Comparison of ENCODE assay signal across 1 cellular context in the genomic region with DNA sequence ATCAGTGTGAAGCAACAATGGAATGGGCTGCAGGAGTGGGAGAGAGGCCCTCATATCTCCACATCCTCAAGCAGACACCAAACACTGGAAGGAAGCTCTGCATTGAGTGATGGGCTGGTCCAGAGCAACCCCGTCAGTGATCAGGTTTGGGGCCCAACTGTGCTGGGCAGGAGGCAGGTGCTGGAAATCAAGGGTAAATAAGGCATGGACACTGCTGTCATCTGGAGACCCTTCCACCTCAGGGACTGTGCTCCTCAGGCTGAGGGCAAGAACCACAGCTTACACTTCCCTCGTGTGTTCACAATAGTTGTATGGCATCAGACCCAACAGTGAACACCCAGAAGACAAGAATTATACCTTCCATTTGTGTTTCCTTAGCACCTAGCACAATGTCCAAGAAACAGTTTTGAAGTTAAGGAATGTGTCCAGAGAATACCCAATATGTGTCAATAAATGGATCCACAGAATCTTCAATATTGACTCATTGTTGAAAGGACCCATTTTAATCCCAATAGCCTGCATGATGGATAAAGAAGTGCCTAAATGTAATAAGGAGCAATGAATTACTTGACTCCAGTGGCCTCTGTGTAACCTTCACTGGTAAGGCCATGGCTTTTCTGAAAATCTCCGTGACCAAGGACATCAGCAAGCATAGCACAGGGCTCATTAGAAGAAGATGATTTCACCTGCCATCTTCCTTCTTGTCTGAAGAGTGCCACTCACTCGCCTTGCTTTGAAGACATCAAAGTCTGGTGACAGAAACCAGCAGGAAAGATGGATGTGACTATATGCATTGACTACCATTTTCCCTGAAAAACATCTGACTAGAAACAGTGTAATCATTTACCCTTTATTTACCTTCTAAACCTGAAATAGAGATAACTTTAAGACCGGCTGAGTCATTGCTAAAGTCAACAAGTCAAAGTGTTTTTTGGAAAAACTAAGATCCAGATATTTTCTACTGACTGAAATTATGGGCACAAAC.
TF ChIP-seq lines count a peak whose summit lies in the region.

No MANE protein-coding gene starts in this region.

TF ChIP-seq in K562, 482 proteins besides CTCF, POLR2A, EP300 and RAD21 (continued from another document):
- TF ChIP-seq CUX1 (CRISPR knock-in tag; IDR thresholded peaks at IDR 0.05) (no peak), ZNF133 (CRISPR knock-in tag; IDR thresholded peaks at IDR 0.05) (no peak), MEF2A (IDR thresholded peaks at IDR 0.05; ENCODE audit: control insufficient read depth, low read depth, low read length) (no peak), KLF10 (CRISPR knock-in tag; IDR thresholded peaks at IDR 0.05) (no peak)
